In genomic region chr7:122095642-122096041, GRCh38 we compare ENCODE assay signal across 7 cellular contexts.
"Had no signal": no experiment of that assay in that cellular context is flagged by ENCODE, and none has a peak within 500 bp of the region (broad histone marks: within the 10 kb centered on the region; RNA-seq: fewer than 3 reads in every experiment).

No MANE protein-coding gene starts in this region.

- H3K9me3 ChIP-seq: HAP-1 had no signal

- H3K4me1 ChIP-seq: HAP-1 had no signal

- H3K27ac ChIP-seq: HL-60 had no signal

- H3K4me3 ChIP-seq: GM23338, HAP-1 had no signal

- ATAC-seq: GM23338, HCT116 had no signal

- H3K4me2 ChIP-seq: GM23338 had no signal

- DNase-seq: H7, HFFc6, KG1 had no signal

- H2AFZ ChIP-seq: GM23338 had no signal
